Comparison of ENCODE assay signal across 1 cellular context in genomic region chr10:62755662-62756653, GRCh38.
TF ChIP-seq lines count a peak whose summit lies in the region.

No MANE protein-coding gene starts in this region.

TF ChIP-seq in GM12878, 131 proteins besides CTCF, POLR2A, EP300 and RAD21 (continued from another document):
- TF ChIP-seq, protein P1, sequence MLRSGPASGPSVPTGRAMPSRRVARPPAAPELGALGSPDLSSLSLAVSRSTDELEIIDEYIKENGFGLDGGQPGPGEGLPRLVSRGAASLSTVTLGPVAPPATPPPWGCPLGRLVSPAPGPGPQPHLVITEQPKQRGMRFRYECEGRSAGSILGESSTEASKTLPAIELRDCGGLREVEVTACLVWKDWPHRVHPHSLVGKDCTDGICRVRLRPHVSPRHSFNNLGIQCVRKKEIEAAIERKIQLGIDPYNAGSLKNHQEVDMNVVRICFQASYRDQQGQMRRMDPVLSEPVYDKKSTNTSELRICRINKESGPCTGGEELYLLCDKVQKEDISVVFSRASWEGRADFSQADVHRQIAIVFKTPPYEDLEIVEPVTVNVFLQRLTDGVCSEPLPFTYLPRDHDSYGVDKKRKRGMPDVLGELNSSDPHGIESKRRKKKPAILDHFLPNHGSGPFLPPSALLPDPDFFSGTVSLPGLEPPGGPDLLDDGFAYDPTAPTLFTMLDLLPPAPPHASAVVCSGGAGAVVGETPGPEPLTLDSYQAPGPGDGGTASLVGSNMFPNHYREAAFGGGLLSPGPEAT (IDR thresholded peaks at IDR 0.05; ENCODE audit: low read depth) = peak; percentile 88; the same call in 1 of the 2 replicates
- peak; percentile 44 for TF ChIP-seq MEF2B (IDR thresholded peaks at IDR 0.05; ENCODE audit: partially characterized antibody, poor library complexity, severe bottlenecking)
- TF ChIP-seq JUNB (IDR thresholded peaks at IDR 0.05) = peak; percentile 26; the same call in 1 of the 2 replicates
- no peak for TF ChIP-seq BCL3 (IDR thresholded peaks at IDR 0.05; ENCODE audit: borderline replicate concordance, insufficient read depth, low read depth, low read length, poor library complexity, severe bottlenecking)
- TF ChIP-seq MEF2A (IDR thresholded peaks at IDR 0.05; ENCODE audit: insufficient read depth, low read depth, low read length) = 0 out of 2 replicates have a peak, but pooled peaks have one; percentile 25
- TF ChIP-seq FOXM1 (IDR thresholded peaks at IDR 0.05; ENCODE audit: low read depth, low read length) = peak; percentile 12; the same call in 1 of the 2 replicates
- 0 out of 2 replicates have a peak, but pooled peaks have one; percentile 38 for TF ChIP-seq NBN (IDR thresholded peaks at IDR 0.05)
- peak; percentile 50 for TF ChIP-seq PKNOX1 (IDR thresholded peaks at IDR 0.05)
- TF ChIP-seq GATAD2B (conservative IDR thresholded peaks at IDR 0.05; ENCODE audit: low read depth) = 0 out of 2 replicates have a peak, but pooled peaks have one; percentile 40
- TF ChIP-seq TCF3 (IDR thresholded peaks at IDR 0.05; ENCODE audit: borderline replicate concordance, insufficient read depth, low read depth, low read length) = no peak
- TF ChIP-seq EGR1 (IDR thresholded peaks at IDR 0.05; ENCODE audit: borderline replicate concordance in 1 of 2, low read depth in 2 of 2, low read length in 2 of 2) = no peak
- TF ChIP-seq KAT2A (conservative IDR thresholded peaks at IDR 0.05; ENCODE audit: control insufficient read depth, low read depth, low read length) = no peak
- 0 out of 2 replicates have a peak, but pooled peaks have one; percentile 28 for TF ChIP-seq TCF12 (IDR thresholded peaks at IDR 0.05; ENCODE audit: low read depth, low read length)
- TF ChIP-seq IKZF1 (conservative IDR thresholded peaks at IDR 0.05) = peak; percentile 91
- TF ChIP-seq NFIC (IDR thresholded peaks at IDR 0.05; ENCODE audit: low read depth, low read length) = peak; percentile 57; the same call in 1 of the 2 replicates
- peak; percentile 84 to 85; a peak in 3 of 4 replicates for TF ChIP-seq IKZF2 (IDR thresholded peaks at IDR 0.05)
- TF ChIP-seq ATF7 (IDR thresholded peaks at IDR 0.05; ENCODE audit: low read depth) = peak; percentile 73
- 0 out of 2 replicates have a peak, but pooled peaks have one; percentile 22 for TF ChIP-seq ZNF687 (IDR thresholded peaks at IDR 0.05)
- TF ChIP-seq MTA2 (IDR thresholded peaks at IDR 0.05; ENCODE audit: low read depth) = peak; percentile 93
- no peak for TF ChIP-seq USF1 (IDR thresholded peaks at IDR 0.05; ENCODE audit: borderline replicate concordance, extremely low read length, insufficient read depth, low read depth, low read length)
- no peak for TF ChIP-seq MYC (IDR thresholded peaks at IDR 0.05; ENCODE audit: insufficient read depth, insufficient read length, insufficient replicate concordance, low read length, severe bottlenecking)
- 0 out of 2 replicates have a peak, but pooled peaks have one; percentile 32 for TF ChIP-seq NR2F1 (conservative IDR thresholded peaks at IDR 0.05)
- peak; percentile 6; the same call in 1 of the 2 replicates for TF ChIP-seq ZNF384 (IDR thresholded peaks at IDR 0.05; ENCODE audit: borderline replicate concordance, low read depth, low read length)
